In genomic region chr10:73648975-73649829, GRCh38 we compare ENCODE assay signal across 15 cellular contexts. TPM values are rescaled to one million over a fixed set of nuclear protein-coding genes. Genes with fewer than 3 reads are reported as not detected.
DNase-seq lines count a peak whose midpoint lies in the region; ATAC-seq and TF ChIP-seq lines count a peak whose summit lies in the region.
"Had no signal": no experiment of that assay in that cellular context is flagged by ENCODE, and none has a peak within 500 bp of the region (broad histone marks: within the 10 kb centered on the region; RNA-seq: fewer than 3 reads in every experiment).

No MANE protein-coding gene starts in this region.

- no peak overlapping the region for H3K27ac ChIP-seq in effector memory CD4-positive, alpha-beta T cell (ENCODE audit: insufficient read depth, low read length, poor library complexity, severe bottlenecking)
- H3K27ac ChIP-seq: testis had no signal

- no peak overlapping the region for H3K4me3 ChIP-seq in effector memory CD4-positive, alpha-beta T cell (ENCODE audit: insufficient read depth, low read depth, low read length, poor library complexity, severe bottlenecking)

- H3K4me1 Mint-ChIP-seq in chondrocyte (ENCODE audit: low read depth) = peaks cover 24% of the 10 kb centered on the region
- H3K4me1 Mint-ChIP-seq in stimulated activated effector memory CD8-positive, alpha-beta T cell treated with anti-CD3 and anti-CD28 coated beads, Interleukin-12 subunit alpha, Interleukin-12 subunit beta, amount 100 ng/mL, for 72 hours = peaks cover 20% of the 10 kb centered on the region

- no peak overlapping the region for H3K27ac Mint-ChIP-seq in chondrocyte (ENCODE audit: unreplicated experiment)
- H3K27ac Mint-ChIP-seq in stimulated activated effector memory CD8-positive, alpha-beta T cell treated with anti-CD3 and anti-CD28 coated beads, Interleukin-12 subunit alpha, Interleukin-12 subunit beta, amount 100 ng/mL, for 72 hours = no peak overlapping the region

- ATAC-seq in stimulated activated effector memory CD8-positive, alpha-beta T cell treated with anti-CD3 and anti-CD28 coated beads, Interleukin-12 subunit alpha, Interleukin-12 subunit beta, amount 100 ng/mL, for 72 hours = no peak

- H3K4me3 Mint-ChIP-seq in chondrocyte (ENCODE audit: unreplicated experiment) = peak overlapping the region; percentile 10
- no peak overlapping the region for H3K4me3 Mint-ChIP-seq in stimulated activated effector memory CD8-positive, alpha-beta T cell treated with anti-CD3 and anti-CD28 coated beads, Interleukin-12 subunit alpha, Interleukin-12 subunit beta, amount 100 ng/mL, for 72 hours

- no peaks in the 10 kb centered on the region for H3K4me1 ChIP-seq in effector memory CD4-positive, alpha-beta T cell (ENCODE audit: control insufficient read depth, insufficient read depth, low read length, poor library complexity, severe bottlenecking)
- H3K4me1 ChIP-seq: BE2C had no signal

- no peaks in the 10 kb centered on the region for H3K9me3 Mint-ChIP-seq in chondrocyte (ENCODE audit: low read depth)
- no peaks in the 10 kb centered on the region for H3K9me3 Mint-ChIP-seq in stimulated activated effector memory CD8-positive, alpha-beta T cell treated with anti-CD3 and anti-CD28 coated beads, Interleukin-12 subunit alpha, Interleukin-12 subunit beta, amount 100 ng/mL, for 72 hours

- H3K27me3 Mint-ChIP-seq in chondrocyte (ENCODE audit: low read depth) = no peaks in the 10 kb centered on the region

- H3K36me3 Mint-ChIP-seq in chondrocyte (ENCODE audit: low read depth) = no peaks in the 10 kb centered on the region
- H3K36me3 Mint-ChIP-seq in stimulated activated effector memory CD8-positive, alpha-beta T cell treated with anti-CD3 and anti-CD28 coated beads, Interleukin-12 subunit alpha, Interleukin-12 subunit beta, amount 100 ng/mL, for 72 hours = no peaks in the 10 kb centered on the region

- no peak for TF ChIP-seq CTCF in chondrocyte (IDR thresholded peaks at IDR 0.05)

- DNase-seq in AG08396 (ENCODE audit: low spot score) = peak; percentile 45
- DNase-seq in HT1080 (ENCODE audit: low read depth) = peak; percentile 14
- no peak for DNase-seq in chondrocyte (ENCODE audit: low spot score)
- DNase-seq in myocyte (ENCODE audit: low read depth) = peak; percentile 76
- no peak for DNase-seq in effector memory CD4-positive, alpha-beta T cell
- no peak for DNase-seq in pons (ENCODE audit: low spot score)
- no peak for DNase-seq in stimulated activated effector memory CD8-positive, alpha-beta T cell treated with anti-CD3 and anti-CD28 coated beads, Interleukin-12 subunit alpha, Interleukin-12 subunit beta, amount 100 ng/mL, for 72 hours (ENCODE audit: low spot score in 2 of 2)
- DNase-seq in epidermal melanocyte (ENCODE audit: insufficient read length, low spot score) = no peak
- DNase-seq: activated CD4-positive, alpha-beta T cell treated with anti-CD3 and anti-CD28 coated beads for 1 hour; activated effector memory CD4-positive, alpha-beta T cell treated with anti-CD3 and anti-CD28 coated beads, Interleukin-2, amount 50 U/mL, for 16 hours; BE2C; NCI-H2171 had no signal

- H3K9me3 ChIP-seq in effector memory CD4-positive, alpha-beta T cell (ENCODE audit: control insufficient read depth, low read length) = no peaks in the 10 kb centered on the region
- H3K9me3 ChIP-seq: BE2C, testis had no signal

- no peaks in the 10 kb centered on the region for H3K36me3 ChIP-seq in effector memory CD4-positive, alpha-beta T cell (ENCODE audit: control insufficient read depth, insufficient read depth, low read length)
- H3K36me3 ChIP-seq: BE2C had no signal

- H3K27me3 ChIP-seq in effector memory CD4-positive, alpha-beta T cell (replicated peaks; ENCODE audit: control insufficient read depth, insufficient read depth, low read length, poor library complexity, severe bottlenecking) = no peaks in the 10 kb centered on the region
- H3K27me3 ChIP-seq: BE2C, dorsolateral prefrontal cortex, testis had no signal

RNA-seq across cellular contexts. Expression of gene SYNPO2L, which starts 6.6 kb away (rescaled TPM):
- total RNA-seq in HT1080 (2014; rRNA removed; shearing (Covaris generic)) = 0.11 TPM in 1 of 2 replicates, not detected in the other
- polyA plus RNA-seq in HT1080 (2015; cell fraction: cytosol; rRNA removed) = not detected in 2 replicates
- 0.18 TPM in 1 of 2 replicates, not detected in the other for polyA plus RNA-seq in HT1080 (2015; cell fraction: nucleus; rRNA removed)
- total RNA-seq in chondrocyte (0.13 to 0.45 TPM in 2 of 3 replicates, not detected in the other), myocyte (22.8 and 41.4 TPM in 2 replicates)
- polyA plus RNA-seq in myocyte (2012) = 34.3 TPM
- total RNA-seq: RPMI7951 had no signal

RNA-seq across cellular contexts. Expression of gene MYOZ1, which starts 7.9 kb away (rescaled TPM):
- total RNA-seq in HT1080 (2014; rRNA removed; shearing (Covaris generic)) = not detected in 2 replicates
- polyA plus RNA-seq in HT1080 (2015; cell fraction: cytosol; rRNA removed) = not detected in 2 replicates
- not detected in 2 replicates for polyA plus RNA-seq in HT1080 (2015; cell fraction: nucleus; rRNA removed)
- total RNA-seq in chondrocyte (4.2 to 18.4 TPM (median 5.2 TPM) in 3 replicates), myocyte (4.7 and 5.5 TPM in 2 replicates)
- 8.3 TPM for polyA plus RNA-seq in myocyte (2012)
- total RNA-seq: RPMI7951 had no signal

RNA-seq across cellular contexts. Expression of gene AGAP5, which starts 48.7 kb away (rescaled TPM):
- 1.6 and 1.9 TPM in 2 replicates for total RNA-seq in HT1080 (2014; rRNA removed; shearing (Covaris generic))
- 1.4 and 2.2 TPM in 2 replicates for polyA plus RNA-seq in HT1080 (2015; cell fraction: cytosol; rRNA removed)
- polyA plus RNA-seq in HT1080 (2015; cell fraction: nucleus; rRNA removed) = 14.9 and 28.1 TPM in 2 replicates
- 2.9 to 5.2 TPM (median 3.9 TPM) in 3 replicates for total RNA-seq in chondrocyte
- total RNA-seq in myocyte = 3.3 and 6.6 TPM in 2 replicates
- polyA plus RNA-seq in myocyte (2012) = 4.0 TPM
- total RNA-seq: RPMI7951 had no signal

RNA-seq across cellular contexts. Expression of gene USP54, which starts 58.1 kb away (rescaled TPM):
- 12.4 and 15.9 TPM in 2 replicates for total RNA-seq in HT1080 (2014; rRNA removed; shearing (Covaris generic))
- polyA plus RNA-seq in HT1080 (2015; cell fraction: cytosol; rRNA removed) = 9.7 and 12.1 TPM in 2 replicates
- polyA plus RNA-seq in HT1080 (2015; cell fraction: nucleus; rRNA removed) = 35.2 and 37.1 TPM in 2 replicates
- total RNA-seq in chondrocyte (5.8 to 11.6 TPM (median 6.5 TPM) in 3 replicates), myocyte (79.9 and 88.8 TPM in 2 replicates)
- polyA plus RNA-seq in myocyte (2012) = 46.4 TPM

Comparison
In these comparisons a context has a peak if more than half of its experiments do, and no peak if none do; other contexts are left out.
1. DNase-seq: peak in AG08396 (single experiment), HT1080 (single experiment) and myocyte (single experiment); none in chondrocyte (single experiment), effector memory CD4-positive, alpha-beta T cell (0 of 3), pons (single experiment), stimulated activated effector memory CD8-positive, alpha-beta T cell treated with anti-CD3 and anti-CD28 coated beads, Interleukin-12 subunit alpha, Interleukin-12 subunit beta, amount 100 ng/mL, for 72 hours (0 of 2) and epidermal melanocyte (single experiment).
2. RNA of gene SYNPO2L, which starts 6.6 kb away (total RNA-seq): 22.8 to 41.4 TPM in myocyte; 0.13 to 0.45 TPM in chondrocyte and 0.11 TPM in HT1080; every median in the first group is over 10 times any median in the second.